ENCODE assay signal across 10 cellular contexts in genomic region chr3:59388555-59389280, GRCh38.
DNase-seq lines count a peak whose midpoint lies in the region; ATAC-seq and TF ChIP-seq lines count a peak whose summit lies in the region.
"Had no signal": no experiment of that assay in that cellular context is flagged by ENCODE, and none has a peak within 500 bp of the region (broad histone marks: within the 10 kb centered on the region; RNA-seq: fewer than 3 reads in every experiment).

No MANE protein-coding gene starts in this region.

- peak overlapping the region; percentile 47 for H3K4me2 ChIP-seq in OCI-LY3 (ENCODE audit: low read length)

- no peaks in the 10 kb centered on the region for H4K20me1 ChIP-seq in OCI-LY3 (ENCODE audit: insufficient read depth, low read length)

- peak; percentile 86 to 89 for ATAC-seq in activated T-cell treated with anti-CD3 and anti-CD28 coated beads, Interleukin-2, amount 50 U/mL, for 4 hours
- peak; percentile 46 for ATAC-seq in HG02678 (IDR thresholded peaks at IDR 0.05; ENCODE audit: unreplicated experiment)
- ATAC-seq in left ventricle myocardium superior, result no peak

- no peaks in the 10 kb centered on the region for H3K79me2 ChIP-seq in OCI-LY3 (ENCODE audit: low read length)

- no peaks in the 10 kb centered on the region for H3K9me3 Mint-ChIP-seq in activated T-cell treated with anti-CD3 and anti-CD28 coated beads, Interleukin-2, amount 50 U/mL, for 4 hours

- peaks cover 13% of the 10 kb centered on the region for H3K36me3 ChIP-seq in OCI-LY3 (replicated peaks; ENCODE audit: low read depth, low read length)
- H3K36me3 ChIP-seq: WERI-Rb-1 had no signal

- peak overlapping the region; percentile 69 for H3K9ac ChIP-seq in OCI-LY3 (ENCODE audit: low read length)

- H3K27me3 Mint-ChIP-seq in activated T-cell treated with anti-CD3 and anti-CD28 coated beads, Interleukin-2, amount 50 U/mL, for 4 hours (ENCODE audit: low read depth), result no peaks in the 10 kb centered on the region

- H3K4me3 ChIP-seq in OCI-LY3 (ENCODE audit: low read length), result peak overlapping the region; percentile 35
- no peak overlapping the region for H3K4me3 ChIP-seq in foreskin fibroblast (ENCODE audit: low read depth in 1 of 2, low read length in 2 of 2)

- H3K4me1 Mint-ChIP-seq in activated T-cell treated with anti-CD3 and anti-CD28 coated beads, Interleukin-2, amount 50 U/mL, for 4 hours (ENCODE audit: low read depth), result peaks cover 62% of the 10 kb centered on the region

- DNase-seq in activated T-cell treated with anti-CD3 and anti-CD28 coated beads, Interleukin-2, amount 50 U/mL, for 4 hours, result no peak
- DNase-seq in activated T-cell treated with anti-CD3 and anti-CD28 coated beads for 4 hours, result no peak
- DNase-seq in stimulated activated CD8-positive, alpha-beta memory T cell treated with anti-CD3 and anti-CD28 coated beads, Interleukin-4, amount 100 ng/mL, for 48 hours, result peak; percentile 32
- DNase-seq in left ventricle myocardium superior, result no peak
- no peak for DNase-seq in foreskin fibroblast
- no peak for DNase-seq in NCI-H2227 treated with DMSO at 0.1 percent for 48 hours (lab: John Stamatoyannopoulos, UW)
- DNase-seq: NCI-H1092 treated with DMSO at 0.1 percent for 48 hours, WERI-Rb-1 had no signal

- H3K36me3 Mint-ChIP-seq in activated T-cell treated with anti-CD3 and anti-CD28 coated beads, Interleukin-2, amount 50 U/mL, for 4 hours (ENCODE audit: insufficient read depth), result peaks cover 2% of the 10 kb centered on the region

- H3K9me3 ChIP-seq in OCI-LY3 (ENCODE audit: insufficient read depth, low read length), result peaks cover 7% of the 10 kb centered on the region; the same call in 1 of the 2 replicates

- peaks cover 69% of the 10 kb centered on the region for H3K4me1 ChIP-seq in OCI-LY3 (ENCODE audit: low read length)

- peak overlapping the region; percentile 54 for H3K4me3 Mint-ChIP-seq in activated T-cell treated with anti-CD3 and anti-CD28 coated beads, Interleukin-2, amount 50 U/mL, for 4 hours

- peak overlapping the region; percentile 56 for H2AFZ ChIP-seq in OCI-LY3 (ENCODE audit: low read depth, low read length)

- no peak for TF ChIP-seq CTCF in OCI-LY3 (IDR thresholded peaks at IDR 0.05; ENCODE audit: low read depth, low read length)
- no peak for TF ChIP-seq CTCF in foreskin fibroblast (IDR thresholded peaks at IDR 0.05; ENCODE audit: low read depth, low read length)

- intact Hi-C loops in left ventricle myocardium superior (cut with micrococcal nuclease), result no loop called here

- H3K27me3 ChIP-seq in OCI-LY3 (ENCODE audit: low read depth, low read length), result no peaks in the 10 kb centered on the region

- peak overlapping the region; percentile 92 for H3K27ac ChIP-seq in OCI-LY3 (ENCODE audit: low read length)
- H3K27ac ChIP-seq: WERI-Rb-1 had no signal
